ENCODE assay signal across 25 cellular contexts in the genomic region with DNA sequence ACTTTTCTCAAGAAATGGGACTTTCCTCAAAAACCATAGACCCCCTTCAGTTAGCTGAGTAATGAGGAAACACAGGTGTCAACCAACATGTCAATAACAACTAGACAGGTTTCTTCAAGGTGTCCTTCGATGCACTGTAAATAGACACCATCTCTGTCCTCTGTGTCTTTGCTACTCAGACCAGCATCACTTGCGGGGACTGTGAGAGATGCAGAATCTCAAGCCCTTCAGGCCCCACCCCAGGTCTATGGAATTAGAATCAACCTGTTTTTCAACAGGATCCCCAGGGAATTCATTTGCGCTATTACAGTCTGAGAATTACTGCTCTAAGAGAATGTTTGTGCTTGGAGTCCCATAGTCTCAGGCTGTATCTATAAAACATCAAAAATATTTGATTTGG.
DNase-seq lines count a peak whose midpoint lies in the region; ATAC-seq and TF ChIP-seq lines count a peak whose summit lies in the region.
"Had no signal": no experiment of that assay in that cellular context is flagged by ENCODE, and none has a peak within 500 bp of the region (broad histone marks: within the 10 kb centered on the region; RNA-seq: fewer than 3 reads in every experiment).

No MANE protein-coding gene starts in this region.

- no peaks in the 10 kb centered on the region for H4K20me1 ChIP-seq in mammary epithelial cell (ENCODE audit: insufficient read depth, low read length)
- H4K20me1 ChIP-seq in OCI-LY7 (ENCODE audit: insufficient read depth, low read length), result no peaks in the 10 kb centered on the region
- H4K20me1 ChIP-seq: BLaER1 treated with 17β-estradiol and CSF1 and Interleukin-3, amounts not matched to agents 10 nM and 100 nM had no signal

- H3K36me3 ChIP-seq in mammary epithelial cell (ENCODE audit: insufficient read depth, low read length), result no peaks in the 10 kb centered on the region
- H3K36me3 ChIP-seq in OCI-LY7 (ENCODE audit: insufficient read depth, low read length), result peaks cover 10% of the 10 kb centered on the region; the same call in 1 of the 2 replicates
- H3K36me3 ChIP-seq: Peyer's patch had no signal

- H3K9me3 Mint-ChIP-seq in MCF 10A (ENCODE audit: unreplicated experiment), result peaks cover 7% of the 10 kb centered on the region
- peaks cover 6% of the 10 kb centered on the region for H3K9me3 Mint-ChIP-seq in activated CD4-positive, alpha-beta T cell treated with anti-CD3 and anti-CD28 coated beads for 36 hours (ENCODE audit: low read depth)
- peaks cover 12% of the 10 kb centered on the region for H3K9me3 Mint-ChIP-seq in activated T-helper 2 cell treated with anti-CD3 and anti-CD28 coated beads, Interferon-gamma antibody, Interleukin-2, Interleukin-4, amounts not matched to agents 10 μg/mL and 5 μg/mL and 100 μg/mL, durations not matched to agents 14 hours and 24 hours and 36 hours
- H3K9me3 Mint-ChIP-seq: CD4-positive, alpha-beta memory T cell had no signal

- H3K79me2 ChIP-seq in mammary epithelial cell (ENCODE audit: insufficient read depth, low read length) (no peaks in the 10 kb centered on the region), OCI-LY7 (ENCODE audit: insufficient read depth, low read depth, low read length) (no peaks in the 10 kb centered on the region)

- BruUV-seq in MCF 10A (replicated peaks; lab: Mats Ljungman, UMichigan) (no TSS peak), mammary epithelial cell (replicated peaks; lab: Mats Ljungman, UMichigan) (no TSS peak), OCI-LY7 (replicated peaks; lab: Mats Ljungman, UMichigan) (no TSS peak)

- H3K4me3 ChIP-seq in mammary epithelial cell (replicated peaks in 1 of 3; ENCODE audit: insufficient read depth in 1 of 3, low read depth in 2 of 3, low read length in 3 of 3) (no peak overlapping the region), OCI-LY7 (ENCODE audit: low read depth, low read length, poor library complexity, severe bottlenecking) (peak overlapping the region; percentile 47)
- H3K4me3 ChIP-seq: BLaER1 treated with 17β-estradiol and CSF1 and Interleukin-3, amounts not matched to agents 10 nM and 100 nM; Peyer's patch had no signal

- H3K4me3 Mint-ChIP-seq in MCF 10A (ENCODE audit: unreplicated experiment), result no peak overlapping the region
- no peak overlapping the region for H3K4me3 Mint-ChIP-seq in activated CD4-positive, alpha-beta T cell treated with anti-CD3 and anti-CD28 coated beads for 36 hours
- H3K4me3 Mint-ChIP-seq in activated T-helper 2 cell treated with anti-CD3 and anti-CD28 coated beads, Interferon-gamma antibody, Interleukin-2, Interleukin-4, amounts not matched to agents 10 μg/mL and 5 μg/mL and 100 μg/mL, durations not matched to agents 14 hours and 24 hours and 36 hours (ENCODE audit: low read depth), result no peak overlapping the region
- H3K4me3 Mint-ChIP-seq: CD4-positive, alpha-beta memory T cell; T-helper 17 cell had no signal

- dilution Hi-C loops in mammary epithelial cell (cut with HindIII; ENCODE audit: low sequenced_read_pairs), result no loop called here

- in situ Hi-C loops in mammary epithelial cell (cut with MboI; ENCODE audit: low sequenced_read_pairs in 2 of 2), result no loop called here

- H3K9me2 ChIP-seq in OCI-LY7 (ENCODE audit: insufficient read depth, low read length), result no peaks in the 10 kb centered on the region

- WGBS in mammary epithelial cell (ENCODE audit: low coverage, missing lambda C conversion rate), result 86% methylated on average over 3 of the region's 3 CpGs

- intact Hi-C loops in MCF 10A (cut with micrococcal nuclease), result no loop called here
- intact Hi-C loops in mammary epithelial cell (cut with micrococcal nuclease), result no loop called here
- intact Hi-C loops in OCI-LY7 (cut with micrococcal nuclease; ENCODE audit: unreplicated experiment), result loop anchor here (5.0 kb wide), 4 partner anchors 183 to 557 kb away; no protein-coding TSS in a partner anchor
- intact Hi-C loops in activated CD4-positive, alpha-beta T cell treated with anti-CD3 and anti-CD28 coated beads for 36 hours (cut with DNase I, micrococcal nuclease), result no loop called here
- intact Hi-C loops in activated T-helper 2 cell treated with anti-CD3 and anti-CD28 coated beads, Interferon-gamma antibody, Interleukin-2, Interleukin-4, amounts not matched to agents 10 μg/mL and 5 μg/mL and 100 μg/mL, durations not matched to agents 14 hours and 24 hours and 36 hours (cut with micrococcal nuclease), result no loop called here

- peaks cover 3% of the 10 kb centered on the region for H3K9me3 ChIP-seq in mammary epithelial cell (replicated peaks; ENCODE audit: insufficient read depth, low read length)
- peaks cover 13% of the 10 kb centered on the region for H3K9me3 ChIP-seq in OCI-LY7 (ENCODE audit: low read length)
- H3K9me3 ChIP-seq: Peyer's patch had no signal

- H3K27me3 ChIP-seq in mammary epithelial cell (ENCODE audit: insufficient read depth, low read length), result no peaks in the 10 kb centered on the region
- H3K27me3 ChIP-seq: BLaER1 treated with 17β-estradiol and CSF1 and Interleukin-3, amounts not matched to agents 10 nM and 100 nM; Peyer's patch had no signal

- CTCF ChIA-PET in MCF 10A (lab: Yijun Ruan, JAX), result interaction anchor here (1.1 kb wide), 1 partner anchor 183 kb away, joined by 3 read pairs; no protein-coding TSS in a partner anchor
- CTCF ChIA-PET in mammary epithelial cell (lab: Charles Lee; ENCODE audit: low non-redundant PET), result no interaction called here
- CTCF ChIA-PET in OCI-LY7 (lab: Charles Lee; ENCODE audit: unreplicated experiment), result no interaction called here
- CTCF ChIA-PET in activated CD4-positive, alpha-beta T cell treated with anti-CD3 and anti-CD28 coated beads for 36 hours (lab: Charles Lee), result interaction anchor here (1.0 to 2.3 kb wide), 2 partner anchors 56 to 99 kb away, joined by 3 to 6 read pairs; no protein-coding TSS in a partner anchor

- H3K4me1 ChIP-seq in mammary epithelial cell (ENCODE audit: insufficient read depth, low read length), result peaks cover 4% of the 10 kb centered on the region
- H3K4me1 ChIP-seq in OCI-LY7 (ENCODE audit: insufficient read depth, low read length, poor library complexity, severe bottlenecking), result peaks cover 76% of the 10 kb centered on the region
- H3K4me1 ChIP-seq: Peyer's patch had no signal

- H2AFZ ChIP-seq in mammary epithelial cell (ENCODE audit: low read depth, low read length) (no peak overlapping the region), OCI-LY7 (ENCODE audit: low read length) (no peak overlapping the region; the same call in 1 of the 2 replicates)

- peaks cover under 1% of the 10 kb centered on the region for H3K36me3 Mint-ChIP-seq in MCF 10A (ENCODE audit: insufficient read depth, unreplicated experiment)
- H3K36me3 Mint-ChIP-seq in activated CD4-positive, alpha-beta T cell treated with anti-CD3 and anti-CD28 coated beads for 36 hours (ENCODE audit: low read depth), result peaks cover 9% of the 10 kb centered on the region
- peaks cover 13% of the 10 kb centered on the region for H3K36me3 Mint-ChIP-seq in activated T-helper 2 cell treated with anti-CD3 and anti-CD28 coated beads, Interferon-gamma antibody, Interleukin-2, Interleukin-4, amounts not matched to agents 10 μg/mL and 5 μg/mL and 100 μg/mL, durations not matched to agents 14 hours and 24 hours and 36 hours (ENCODE audit: low read depth)
- H3K36me3 Mint-ChIP-seq: CD4-positive, alpha-beta memory T cell had no signal

- H3K27me3 Mint-ChIP-seq in MCF 10A (ENCODE audit: insufficient read depth, unreplicated experiment), result no peaks in the 10 kb centered on the region
- no peaks in the 10 kb centered on the region for H3K27me3 Mint-ChIP-seq in activated CD4-positive, alpha-beta T cell treated with anti-CD3 and anti-CD28 coated beads for 36 hours
- H3K27me3 Mint-ChIP-seq in activated T-helper 2 cell treated with anti-CD3 and anti-CD28 coated beads, Interferon-gamma antibody, Interleukin-2, Interleukin-4, amounts not matched to agents 10 μg/mL and 5 μg/mL and 100 μg/mL, durations not matched to agents 14 hours and 24 hours and 36 hours (ENCODE audit: low read depth), result no peaks in the 10 kb centered on the region
- H3K27me3 Mint-ChIP-seq: CD4-positive, alpha-beta memory T cell; T-helper 17 cell had no signal

- POLR2A ChIA-PET in MCF 10A (lab: Yijun Ruan, JAX) (no interaction called here), OCI-LY7 (lab: Charles Lee) (interaction anchor here (0.6 to 1.7 kb wide), 6 partner anchors 10 to 538 kb away, joined by 3 to 10 read pairs (median 4); no protein-coding TSS in a partner anchor)
- POLR2A ChIA-PET in activated CD4-positive, alpha-beta T cell treated with anti-CD3 and anti-CD28 coated beads for 36 hours (lab: Charles Lee), result no interaction called here

- TF ChIP-seq CTCF in MCF 10A (IDR thresholded peaks at IDR 0.05; ENCODE audit: unreplicated experiment) (no peak), mammary epithelial cell (conservative IDR thresholded peaks at IDR 0.05 in 1 of 2, IDR thresholded peaks at IDR 0.05 in 1 of 2; ENCODE audit: extremely low read depth in 1 of 2, insufficient read depth in 1 of 2, low read depth in 1 of 2, low read length in 2 of 2) (no peak), OCI-LY7 (conservative IDR thresholded peaks at IDR 0.05; ENCODE audit: low read length) (no peak)

- H3K4me2 ChIP-seq in mammary epithelial cell (ENCODE audit: insufficient read depth, low read depth, low read length), result no peak overlapping the region
- H3K4me2 ChIP-seq in OCI-LY7 (ENCODE audit: low read length), result peak overlapping the region; percentile 69

- peak overlapping the region; percentile 27 for H3K27ac Mint-ChIP-seq in MCF 10A (ENCODE audit: low read depth, unreplicated experiment)
- no peak overlapping the region for H3K27ac Mint-ChIP-seq in activated CD4-positive, alpha-beta T cell treated with anti-CD3 and anti-CD28 coated beads for 36 hours
- no peak overlapping the region for H3K27ac Mint-ChIP-seq in activated T-helper 2 cell treated with anti-CD3 and anti-CD28 coated beads, Interferon-gamma antibody, Interleukin-2, Interleukin-4, amounts not matched to agents 10 μg/mL and 5 μg/mL and 100 μg/mL, durations not matched to agents 14 hours and 24 hours and 36 hours
- H3K27ac Mint-ChIP-seq: T-helper 17 cell had no signal

- DNase-seq in MCF 10A (ENCODE audit: unreplicated experiment), result no peak
- no peak for DNase-seq in mammary epithelial cell
- peak; percentile 67 for DNase-seq in NAMALWA (ENCODE audit: low spot score)
- DNase-seq in OCI-LY7 (ENCODE audit: low spot score), result peak; percentile 65
- no peak for DNase-seq in activated CD4-positive, alpha-beta T cell treated with anti-CD3 and anti-CD28 coated beads for 36 hours
- no peak for DNase-seq in HPDE6-E6E7 (ENCODE audit: extremely low spot score)
- no peak for DNase-seq in activated T-helper 2 cell treated with anti-CD3 and anti-CD28 coated beads, Interferon-gamma antibody, Interleukin-2, Interleukin-4, amounts not matched to agents 10 μg/mL and 5 μg/mL and 100 μg/mL, durations not matched to agents 14 hours and 24 hours and 36 hours (ENCODE audit: low spot score)
- DNase-seq: 8988T; ACHN; CD4-positive, alpha-beta memory T cell; COR-L47; DMS53; KBM-7; MM.1S; NCI-H1048; NCI-H1436; NCI-H1930; NCI-H2227 treated with DMSO at 0.1 percent for 48 hours; NCI-H69; OCI-M1; Peyer's patch; SHP77 treated with DMSO at 0.1 percent for 48 hours; T-helper 17 cell had no signal

- H3K27ac ChIP-seq in mammary epithelial cell (ENCODE audit: insufficient read depth, low read depth, low read length) (no peak overlapping the region), OCI-LY7 (ENCODE audit: low read depth, low read length, poor library complexity, severe bottlenecking) (peak overlapping the region; percentile 96)
- H3K27ac ChIP-seq: BLaER1 treated with 17β-estradiol and CSF1 and Interleukin-3, amounts not matched to agents 10 nM and 100 nM; Peyer's patch had no signal

- ATAC-seq in activated CD4-positive, alpha-beta T cell treated with anti-CD3 and anti-CD28 coated beads for 36 hours, result no peak
- no peak for ATAC-seq in GM19324 (IDR thresholded peaks at IDR 0.05; ENCODE audit: low FRiP score, unreplicated experiment)
- ATAC-seq: T-helper 17 cell had no signal

- peaks cover 38% of the 10 kb centered on the region for H3K4me1 Mint-ChIP-seq in MCF 10A (ENCODE audit: insufficient read depth, unreplicated experiment)
- H3K4me1 Mint-ChIP-seq in activated CD4-positive, alpha-beta T cell treated with anti-CD3 and anti-CD28 coated beads for 36 hours, result peaks cover 30% of the 10 kb centered on the region
- peaks cover 15% of the 10 kb centered on the region for H3K4me1 Mint-ChIP-seq in activated T-helper 2 cell treated with anti-CD3 and anti-CD28 coated beads, Interferon-gamma antibody, Interleukin-2, Interleukin-4, amounts not matched to agents 10 μg/mL and 5 μg/mL and 100 μg/mL, durations not matched to agents 14 hours and 24 hours and 36 hours (ENCODE audit: low read depth)

- H3K9ac ChIP-seq in mammary epithelial cell (ENCODE audit: insufficient read depth, low read length), result no peak overlapping the region
- H3K9ac ChIP-seq: BLaER1 treated with 17β-estradiol and CSF1 and Interleukin-3, amounts not matched to agents 10 nM and 100 nM had no signal

Comparison
In these comparisons a context has a peak if more than half of its experiments do, and no peak if none do; other contexts are left out.
1. CTCF ChIA-PET loops: an anchor here in MCF 10A (1.1 kb wide) and activated CD4-positive, alpha-beta T cell treated with anti-CD3 and anti-CD28 coated beads for 36 hours (1.0 to 2.3 kb wide); none called in mammary epithelial cell and OCI-LY7.
2. DNase-seq: peak in NAMALWA (single experiment) and OCI-LY7 (single experiment); none in MCF 10A (single experiment), mammary epithelial cell (single experiment), activated CD4-positive, alpha-beta T cell treated with anti-CD3 and anti-CD28 coated beads for 36 hours (single experiment), HPDE6-E6E7 (single experiment) and activated T-helper 2 cell treated with anti-CD3 and anti-CD28 coated beads, Interferon-gamma antibody, Interleukin-2, Interleukin-4, amounts not matched to agents 10 μg/mL and 5 μg/mL and 100 μg/mL, durations not matched to agents 14 hours and 24 hours and 36 hours (single experiment).